Comparison of ENCODE assay signal across 14 cellular contexts in genomic region chr1:8076171-8076570, GRCh38. TPM values are rescaled to one million over a fixed set of nuclear protein-coding genes. Genes with fewer than 3 reads are reported as not detected.
DNase-seq lines count a peak whose midpoint lies in the region; ATAC-seq and TF ChIP-seq lines count a peak whose summit lies in the region.
"Had no signal": no experiment of that assay in that cellular context is flagged by ENCODE, and none has a peak within 500 bp of the region (broad histone marks: within the 10 kb centered on the region; RNA-seq: fewer than 3 reads in every experiment).

No MANE protein-coding gene starts in this region.

- H3K9me3 ChIP-seq in heart right ventricle, result no peaks in the 10 kb centered on the region
- H3K9me3 ChIP-seq in mammary epithelial cell (replicated peaks; ENCODE audit: insufficient read depth, low read length), result no peaks in the 10 kb centered on the region
- H3K9me3 ChIP-seq: ovary had no signal

- no peaks in the 10 kb centered on the region for H4K20me1 ChIP-seq in mammary epithelial cell (ENCODE audit: insufficient read depth, low read length)

- TF ChIP-seq CTCF in heart right ventricle (IDR thresholded peaks at IDR 0.05), result no peak
- TF ChIP-seq CTCF in mammary epithelial cell (conservative IDR thresholded peaks at IDR 0.05 in 1 of 2, IDR thresholded peaks at IDR 0.05 in 1 of 2; ENCODE audit: extremely low read depth in 1 of 2, insufficient read depth in 1 of 2, low read depth in 1 of 2, low read length in 2 of 2), result no peak
- no peak for TF ChIP-seq CTCF in osteocyte (IDR thresholded peaks at IDR 0.05)

- no peaks in the 10 kb centered on the region for H3K79me2 ChIP-seq in mammary epithelial cell (ENCODE audit: insufficient read depth, low read length)

- no peak for ATAC-seq in heart right ventricle
- no peak for ATAC-seq in activated T-helper 17 cell treated with anti-CD3 and anti-CD28 coated beads, Interleukin-2, amount 50 U/mL, for 72 hours (replicated peaks)

- H3K36me3 Mint-ChIP-seq in osteocyte (ENCODE audit: unreplicated experiment), result no peaks in the 10 kb centered on the region
- no peaks in the 10 kb centered on the region for H3K36me3 Mint-ChIP-seq in activated T-helper 17 cell treated with anti-CD3 and anti-CD28 coated beads, Interleukin-2, amount 50 U/mL, for 72 hours (ENCODE audit: low read depth)

- no peak overlapping the region for H3K4me2 ChIP-seq in mammary epithelial cell (ENCODE audit: insufficient read depth, low read depth, low read length)

- H3K27ac ChIP-seq in heart right ventricle (peak overlapping the region in 6 of 10 donors; percentile 6 to 79 (median 72)), mammary epithelial cell (ENCODE audit: insufficient read depth, low read depth, low read length) (peak overlapping the region; percentile 80)
- H3K27ac ChIP-seq: ovary, VCaP had no signal

- H3K4me1 Mint-ChIP-seq in osteocyte (ENCODE audit: unreplicated experiment), result peaks cover 64% of the 10 kb centered on the region
- peaks cover 6% of the 10 kb centered on the region for H3K4me1 Mint-ChIP-seq in activated T-helper 17 cell treated with anti-CD3 and anti-CD28 coated beads, Interleukin-2, amount 50 U/mL, for 72 hours

- H3K4me3 ChIP-seq in heart right ventricle (no peak overlapping the region), mammary epithelial cell (replicated peaks in 1 of 3; ENCODE audit: insufficient read depth in 1 of 3, low read depth in 2 of 3, low read length in 3 of 3) (no peak overlapping the region)
- H3K4me3 ChIP-seq: ovary had no signal

- no peaks in the 10 kb centered on the region for H3K9me3 Mint-ChIP-seq in osteocyte (ENCODE audit: unreplicated experiment)
- H3K9me3 Mint-ChIP-seq in activated T-helper 17 cell treated with anti-CD3 and anti-CD28 coated beads, Interleukin-2, amount 50 U/mL, for 72 hours, result no peaks in the 10 kb centered on the region

- H3K36me3 ChIP-seq in heart right ventricle (no peaks in the 10 kb centered on the region), mammary epithelial cell (ENCODE audit: insufficient read depth, low read length) (no peaks in the 10 kb centered on the region)
- H3K36me3 ChIP-seq: ovary had no signal

- H2AFZ ChIP-seq in mammary epithelial cell (ENCODE audit: low read depth, low read length), result peak overlapping the region; percentile 47

- dilution Hi-C loops in mammary epithelial cell (cut with HindIII; ENCODE audit: low sequenced_read_pairs), result loop anchor here (5.0 kb wide), 2 partner anchors 41 to 86 kb away; no protein-coding TSS in a partner anchor

- DNase-seq in heart right ventricle (no peak), cardiac septum (ENCODE audit: low spot score) (no peak), mammary epithelial cell (no peak), osteocyte (ENCODE audit: extremely low spot score, unreplicated experiment) (no peak), NCI-H2107 treated with DMSO at 0.1 percent for 48 hours (lab: John Stamatoyannopoulos, UW; ENCODE audit: unreplicated experiment) (no peak)
- no peak for DNase-seq in activated CD4-positive, CD25-positive, alpha-beta regulatory T cell treated with anti-CD3 and anti-CD28 coated beads, Interleukin-2, amount 50 U/mL, for 72 hours
- no peak for DNase-seq in activated naive CD4-positive, alpha-beta T cell treated with anti-CD3 and anti-CD28 coated beads, Interleukin-2, amount 50 U/mL, for 16 hours
- DNase-seq: activated CD8-positive, alpha-beta memory T cell treated with anti-CD3 and anti-CD28 coated beads for 24 hours; activated effector memory CD4-positive, alpha-beta T cell treated with anti-CD3 and anti-CD28 coated beads, Interleukin-2, amount 50 U/mL, for 16 hours; cortex of kidney; ovary; stimulated activated CD4-positive, alpha-beta T cell treated with anti-CD3 and anti-CD28 coated beads, Interleukin-15, amount 100 ng/mL, for 24 hours had no signal

- no peaks in the 10 kb centered on the region for H3K27me3 Mint-ChIP-seq in osteocyte (ENCODE audit: unreplicated experiment)
- H3K27me3 Mint-ChIP-seq in activated T-helper 17 cell treated with anti-CD3 and anti-CD28 coated beads, Interleukin-2, amount 50 U/mL, for 72 hours, result peaks cover 8% of the 10 kb centered on the region

- CTCF ChIA-PET in mammary epithelial cell (lab: Charles Lee; ENCODE audit: low non-redundant PET), result no interaction called here

- no TSS peak for BruUV-seq in mammary epithelial cell (replicated peaks; lab: Mats Ljungman, UMichigan)

- in situ Hi-C loops in mammary epithelial cell (cut with MboI; ENCODE audit: low sequenced_read_pairs in 2 of 2), result no loop called here

- intact Hi-C loops in heart right ventricle (cut with DNase I) (loop anchor here in 1 of 10 donors (10.0 kb wide), 1 partner anchor 59 kb away; no protein-coding TSS in a partner anchor), cardiac septum (cut with DNase I) (loop anchor here (5.0 kb wide), 2 partner anchors 41 to 61 kb away; no protein-coding TSS in a partner anchor), mammary epithelial cell (cut with micrococcal nuclease) (no loop called here)

- H3K4me3 Mint-ChIP-seq in osteocyte (ENCODE audit: unreplicated experiment), result no peak overlapping the region
- H3K4me3 Mint-ChIP-seq in activated T-helper 17 cell treated with anti-CD3 and anti-CD28 coated beads, Interleukin-2, amount 50 U/mL, for 72 hours, result no peak overlapping the region

- H3K27me3 ChIP-seq in heart right ventricle, result no peaks in the 10 kb centered on the region
- H3K27me3 ChIP-seq in mammary epithelial cell (ENCODE audit: insufficient read depth, low read length), result no peaks in the 10 kb centered on the region
- H3K27me3 ChIP-seq: ovary had no signal

- H3K4me1 ChIP-seq in heart right ventricle, result peaks cover 0 to 40% (median 20%) of the 10 kb centered on the region in 9 donors
- peaks cover 41% of the 10 kb centered on the region for H3K4me1 ChIP-seq in mammary epithelial cell (ENCODE audit: insufficient read depth, low read length)

- peak overlapping the region; percentile 90 for H3K27ac Mint-ChIP-seq in osteocyte (ENCODE audit: unreplicated experiment)
- H3K27ac Mint-ChIP-seq in activated T-helper 17 cell treated with anti-CD3 and anti-CD28 coated beads, Interleukin-2, amount 50 U/mL, for 72 hours, result no peak overlapping the region

- 89 to 92% methylated on average over 4 of the region's 4 CpGs for WGBS in heart right ventricle, 2 donors
- WGBS in mammary epithelial cell (ENCODE audit: low coverage, missing lambda C conversion rate), result 76% methylated on average over 4 of the region's 4 CpGs

- peak overlapping the region; percentile 40 for H3K9ac ChIP-seq in mammary epithelial cell (ENCODE audit: insufficient read depth, low read length)

RNA-seq across cellular contexts. Expression of gene ERRFI1, which starts 50.1 kb away (rescaled TPM):
- total RNA-seq in heart right ventricle (10 to 100 TPM in 5 of 10 donors, 1 to 10 TPM in 5; 5.8 to 15.9 (median 10.0) TPM), cardiac septum (8.2 TPM), mammary epithelial cell (100 to 1,000 TPM in 1 of 2 donors, 10 to 100 TPM in 1; 38.8 to 150 TPM), osteocyte (84.2 and 96.6 TPM in 2 replicates)
- polyA plus RNA-seq in heart right ventricle (10 to 100 TPM in 1 of 2 donors, 1 to 10 TPM in 1; 6.5 to 17.5 TPM), mammary epithelial cell (115 TPM)
- 99.8 TPM for polyA minus RNA-seq in mammary epithelial cell
- total RNA-seq in activated T-helper 17 cell treated with anti-CD3 and anti-CD28 coated beads, Interleukin-2, amount 50 U/mL, for 72 hours, result 1 to 10 TPM; 1.8 to 3.1 TPM
